Comparison of ENCODE assay signal across 20 cellular contexts in the genomic region with DNA sequence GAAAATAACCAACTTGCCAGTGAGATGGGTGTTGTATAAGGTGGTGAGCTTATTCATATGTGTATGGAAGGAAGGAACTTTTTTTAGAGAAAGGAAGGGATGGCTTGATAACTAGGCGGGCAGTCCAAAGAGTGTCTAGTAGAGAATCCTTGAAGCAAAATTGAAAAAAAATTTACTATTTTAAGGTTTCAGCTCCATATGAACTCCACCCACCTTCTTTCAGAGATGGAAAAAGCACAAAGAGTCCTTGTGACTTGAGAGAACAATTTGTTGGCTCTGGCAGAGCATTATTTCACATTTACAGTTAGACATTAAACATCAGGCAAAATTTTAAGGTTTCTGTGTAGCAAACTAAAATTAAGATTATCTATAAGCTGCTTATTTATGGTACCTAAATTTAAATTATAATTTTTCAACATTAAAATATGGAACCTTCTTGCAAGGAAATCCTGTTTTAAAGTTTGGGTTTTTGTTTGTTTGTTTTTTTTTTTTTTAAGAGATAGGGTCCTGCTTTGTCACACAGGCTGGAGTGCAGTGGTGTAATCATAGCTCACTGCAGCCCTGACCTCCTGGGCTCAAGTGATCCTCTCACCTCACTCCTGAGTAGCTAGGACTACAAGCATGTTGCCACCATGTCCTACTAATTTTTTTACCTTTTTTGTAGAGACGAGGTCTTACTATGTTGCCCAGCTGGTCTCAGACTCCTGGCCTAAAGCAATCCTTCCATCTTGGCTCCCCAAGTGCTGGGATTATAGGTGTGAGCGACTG. TPM values are rescaled to one million over a fixed set of nuclear protein-coding genes. Genes with fewer than 3 reads are reported as not detected.
DNase-seq lines count a peak whose midpoint lies in the region; ATAC-seq, FAIRE-seq and TF ChIP-seq lines count a peak whose summit lies in the region.
"Had no signal": no experiment of that assay in that cellular context is flagged by ENCODE, and none has a peak within 500 bp of the region (broad histone marks: within the 10 kb centered on the region; RNA-seq: fewer than 3 reads in every experiment).

No MANE protein-coding gene starts in this region.

- peak overlapping the region; percentile 70 to 97 (median 94) for H3K27ac Mint-ChIP-seq in immature natural killer cell
- H3K27ac Mint-ChIP-seq: activated CD4-positive, alpha-beta T cell treated with anti-CD3 and anti-CD28 coated beads, Interleukin-2, amount 10 ng/mL, durations not matched to agents 7 days and 5 days; CD4-positive, CD25-positive, alpha-beta regulatory T cell had no signal

- WGBS in K562 (ENCODE audit: insufficient coverage, low coverage, missing lambda C conversion rate) = 56% methylated on average over 3 of the region's 3 CpGs

- peaks cover 6% of the 10 kb centered on the region; the same call in 1 of the 3 replicates for H3K36me3 ChIP-seq in K562 (ENCODE audit: control insufficient read depth, insufficient read depth, low read length)

- no peak for DNase-seq in GM12892 (ENCODE audit: insufficient read length)
- DNase-seq in K562 (ENCODE audit: extremely low read depth in 1 of 4, low spot score in 3 of 4) = no peak
- no peak for DNase-seq in immature natural killer cell
- peak; percentile 30 for DNase-seq in pons (ENCODE audit: low spot score)
- DNase-seq in NCI-H510A treated with DMSO at 0.1 percent for 48 hours (lab: John Stamatoyannopoulos, UW) = no peak
- DNase-seq in NAMALWA (ENCODE audit: low spot score) = no peak
- DNase-seq in AG20443 (ENCODE audit: low spot score) = no peak
- no peak for DNase-seq in NCI-H1092 (lab: John Stamatoyannopoulos, UW)
- DNase-seq: activated CD4-positive, alpha-beta T cell treated with anti-CD3 and anti-CD28 coated beads, Interleukin-2, amount 10 ng/mL, durations not matched to agents 7 days and 5 days; activated CD8-positive, alpha-beta memory T cell treated with anti-CD3 and anti-CD28 coated beads, Interleukin-2, amount 50 U/mL, for 4 hours; activated gamma-delta T cell; CD4-positive, CD25-positive, alpha-beta regulatory T cell; DND-41; foreskin melanocyte; naive thymus-derived CD8-positive, alpha-beta T cell; NCI-H146; psoas muscle; stimulated activated naive CD4-positive, alpha-beta T cell treated with Interleukin-2 at 50 U/mL for 16 hours; SW 1271 had no signal

- H3K9me3 ChIP-seq in K562 (replicated peaks; ENCODE audit: control insufficient read depth, insufficient read depth, low read depth, low read length) = no peaks in the 10 kb centered on the region
- H3K9me3 ChIP-seq: psoas muscle had no signal

- H3K9me1 ChIP-seq in K562 (ENCODE audit: control insufficient read depth, insufficient read depth, low read length) = no peaks in the 10 kb centered on the region

- in situ Hi-C loops in K562 (cut with MboI) = no loop called here

- H3K36me3 Mint-ChIP-seq in immature natural killer cell = peaks cover 10 to 18% (median 10%) of the 10 kb centered on the region in 3 donors
- H3K36me3 Mint-ChIP-seq: CD4-positive, CD25-positive, alpha-beta regulatory T cell had no signal

- peaks cover 5% of the 10 kb centered on the region; the same call in 1 of the 2 replicates for H4K20me1 ChIP-seq in K562 (replicated peaks; ENCODE audit: control insufficient read depth, insufficient read depth, low read length)

- no peak overlapping the region for H3K4me3 ChIP-seq in K562
- H3K4me3 ChIP-seq: psoas muscle had no signal

- TF ChIP-seq POLR2A in GM12892 (IDR thresholded peaks at IDR 0.05; ENCODE audit: low read depth, low read length) (no peak), K562 (conservative IDR thresholded peaks at IDR 0.05) (no peak)

- H3K4me3 Mint-ChIP-seq in immature natural killer cell = peak overlapping the region; percentile 63 to 76 (median 72)
- H3K4me3 Mint-ChIP-seq: activated CD4-positive, alpha-beta T cell treated with anti-CD3 and anti-CD28 coated beads, Interleukin-2, amount 10 ng/mL, durations not matched to agents 7 days and 5 days; naive thymus-derived CD8-positive, alpha-beta T cell had no signal

- peaks cover 4 to 5% of the 10 kb centered on the region in 2 experiments; a peak in 2 of 5 replicates for H3K4me1 ChIP-seq in K562 (replicated peaks in 1 of 2; ENCODE audit: control insufficient read depth in 2 of 2, insufficient read depth in 2 of 2, low read length in 2 of 2)

- peak; percentile 55 for ATAC-seq in K562
- ATAC-seq: naive thymus-derived CD8-positive, alpha-beta T cell; psoas muscle had no signal

- H3K79me2 ChIP-seq in K562 (ENCODE audit: control insufficient read depth, insufficient read depth, low read length) = peaks cover 96% of the 10 kb centered on the region

- no peaks in the 10 kb centered on the region for H3K27me3 ChIP-seq in K562 (ENCODE audit: control insufficient read depth in 2 of 2, insufficient read depth in 2 of 2, low read length in 2 of 2)

- peaks cover 0 to 6% (median 0%) of the 10 kb centered on the region in 3 donors for H3K27me3 Mint-ChIP-seq in immature natural killer cell (ENCODE audit: low read depth in 3 of 3)
- H3K27me3 Mint-ChIP-seq: activated CD4-positive, alpha-beta T cell treated with anti-CD3 and anti-CD28 coated beads, Interleukin-2, amount 10 ng/mL, durations not matched to agents 7 days and 5 days; naive thymus-derived CD8-positive, alpha-beta T cell had no signal

- H3K4me1 Mint-ChIP-seq in immature natural killer cell = peaks cover 85 to 96% of the 10 kb centered on the region in 2 donors

- TF ChIP-seq EP300 in K562 (IDR thresholded peaks at IDR 0.05; ENCODE audit: low read length) = no peak

- POLR2A ChIA-PET in K562 (lab: Yijun Ruan, JAX) = interaction anchor here (0.6 to 1.7 kb wide), 7 partner anchors 8 to 35 kb away, joined by 3 to 6 read pairs (median 4); no protein-coding TSS in a partner anchor

- H3K4me2 ChIP-seq in K562 (ENCODE audit: insufficient read depth, low read length) = no peak overlapping the region

- FAIRE-seq in GM12892 (lab: Jason Lieb, UNC) (peak; percentile 24), K562 (lab: Jason Lieb, UNC) (peak; percentile 15)

- no TSS peak for BruUV-seq in K562 (replicated peaks; lab: Mats Ljungman, UMichigan)

- H2AFZ ChIP-seq in K562 (ENCODE audit: low read depth, low read length) = no peak overlapping the region

- no peak for TF ChIP-seq CTCF in K562 (IDR thresholded peaks at IDR 0.05 in 2 of 3, conservative IDR thresholded peaks at IDR 0.05 in 1 of 3; ENCODE audit: insufficient read depth in 2 of 3, low read depth in 1 of 3, low read length in 3 of 3)

- no peak for TF ChIP-seq RAD21 in K562 (CRISPR knock-in tag; conservative IDR thresholded peaks at IDR 0.05 in 1 of 2, IDR thresholded peaks at IDR 0.05 in 1 of 2)

- intact Hi-C loops in K562 (cut with micrococcal nuclease) = no loop called here

- CTCF ChIA-PET in K562 (lab: Yijun Ruan, JAX; ENCODE audit: low intra/inter-chr PET ratio) = no interaction called here

- H3K9ac ChIP-seq in K562 (ENCODE audit: insufficient read depth in 1 of 2, low read depth in 2 of 2, low read length in 2 of 2) = no peak overlapping the region

- no peaks in the 10 kb centered on the region for H3K9me3 Mint-ChIP-seq in immature natural killer cell
- H3K9me3 Mint-ChIP-seq: activated CD4-positive, alpha-beta T cell treated with anti-CD3 and anti-CD28 coated beads, Interleukin-2, amount 10 ng/mL, durations not matched to agents 7 days and 5 days had no signal

- H3K27ac ChIP-seq in K562 (ENCODE audit: extremely low read depth, low read depth, low read length) = no peak overlapping the region
- H3K27ac ChIP-seq: psoas muscle, RWPE1 had no signal

TF ChIP-seq in K562, 482 proteins besides CTCF, POLR2A, EP300 and RAD21 (continues in another document):
- peak; percentile 30; the same call in 1 of the 2 replicates for TF ChIP-seq ZNF384 (IDR thresholded peaks at IDR 0.05; ENCODE audit: low read depth, low read length)

RNA-seq across cellular contexts. Expression of a gene that starts 12.2 kb away (rescaled TPM):
- 31.1 TPM for polyA plus RNA-seq in GM12892 (2012; ENCODE audit: missing spikeins)
- total RNA-seq in K562 (2011; cell fraction: chromatin; rRNA removed; ENCODE audit: low replicate concordance) = 44.0 and 164 TPM in 2 replicates
- 21.3 and 33.6 TPM in 2 replicates for total RNA-seq in K562 (2011; cell fraction: nucleolus; rRNA removed)
- total RNA-seq in K562 (2011; cell fraction: nucleoplasm; rRNA removed) = 65.3 and 97.1 TPM in 2 replicates
- total RNA-seq in K562 (2014; rRNA removed) = 15.3 and 18.0 TPM in 2 replicates
- total RNA-seq in K562 (2014; rRNA removed; fragmentation: Illumina TruSeq; extraction: Trizol) = 25.5 and 33.6 TPM in 2 replicates
- 26.6 and 28.6 TPM in 2 replicates for total RNA-seq in K562 (2015; rRNA removed; fragmentation: Illumina TruSeq; extraction: Trizol)
- 39.4 and 46.0 TPM in 2 replicates for total RNA-seq in K562 (2021)
- 35.0 and 54.9 TPM in 2 replicates for polyA plus RNA-seq in K562 (2011; rRNA removed)
- 16.2 and 17.8 TPM in 2 replicates for polyA plus RNA-seq in K562 (2011; cell fraction: cytosol; rRNA removed)
- polyA plus RNA-seq in K562 (2011; cell fraction: nucleus; rRNA removed) = 26.5 and 38.0 TPM in 2 replicates
- polyA plus RNA-seq in K562 (2012) = 41.5 and 61.5 TPM in 2 replicates
- 66.1 and 79.8 TPM in 2 replicates for polyA plus RNA-seq in K562 (2014; fragmentation: Illumina TruSeq; extraction: Trizol)
- 10 to 100 TPM; 16.8 to 18.0 TPM for polyA plus RNA-seq in K562 (2014; fragmentation: Nextera tagmentation; extraction: Ambion mirVana)
- 26.7 and 31.7 TPM in 2 replicates for polyA plus RNA-seq in K562 (2014; rRNA removed)
- 64.3 and 73.0 TPM in 2 replicates for polyA minus RNA-seq in K562 (2011; rRNA and poly(A)+ RNA removed)
- 13.8 and 25.5 TPM in 2 replicates for polyA minus RNA-seq in K562 (2011; cell fraction: cytosol; rRNA and poly(A)+ RNA removed)
- polyA minus RNA-seq in K562 (2011; cell fraction: nucleus; rRNA and poly(A)+ RNA removed) = 27.9 and 32.2 TPM in 2 replicates
- 10 to 100 TPM; 26.4 to 52.7 (median 44.4) TPM for polyA plus RNA-seq in immature natural killer cell
